Comparison of ENCODE assay signal across 1 cellular context in the genomic region with DNA sequence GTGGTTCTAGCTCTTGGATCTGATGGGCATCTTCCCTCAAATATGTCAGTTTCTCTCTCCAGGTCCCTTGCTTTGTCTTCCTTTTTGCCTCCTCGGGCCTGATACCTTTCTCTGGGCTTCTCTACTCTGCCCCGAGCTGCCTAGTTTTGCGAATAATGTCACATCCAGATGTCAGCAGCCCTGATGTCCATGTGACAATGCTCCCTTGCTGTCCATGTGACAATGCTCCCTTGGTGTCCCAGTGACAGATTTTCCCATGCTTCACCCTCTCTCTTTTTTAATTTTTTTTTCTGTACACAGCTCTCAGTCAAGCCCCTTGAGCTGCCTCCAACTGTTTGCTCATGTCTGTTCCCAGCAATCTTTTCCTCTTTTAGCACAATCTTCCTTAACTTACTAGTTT.
TF ChIP-seq lines count a peak whose summit lies in the region.

No MANE protein-coding gene starts in this region.

TF ChIP-seq in IMR-90, 13 proteins besides CTCF, POLR2A, EP300 and RAD21 (continued from another document):
- TF ChIP-seq, protein P1, sequence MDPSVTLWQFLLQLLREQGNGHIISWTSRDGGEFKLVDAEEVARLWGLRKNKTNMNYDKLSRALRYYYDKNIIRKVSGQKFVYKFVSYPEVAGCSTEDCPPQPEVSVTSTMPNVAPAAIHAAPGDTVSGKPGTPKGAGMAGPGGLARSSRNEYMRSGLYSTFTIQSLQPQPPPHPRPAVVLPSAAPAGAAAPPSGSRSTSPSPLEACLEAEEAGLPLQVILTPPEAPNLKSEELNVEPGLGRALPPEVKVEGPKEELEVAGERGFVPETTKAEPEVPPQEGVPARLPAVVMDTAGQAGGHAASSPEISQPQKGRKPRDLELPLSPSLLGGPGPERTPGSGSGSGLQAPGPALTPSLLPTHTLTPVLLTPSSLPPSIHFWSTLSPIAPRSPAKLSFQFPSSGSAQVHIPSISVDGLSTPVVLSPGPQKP (IDR thresholded peaks at IDR 0.05; ENCODE audit: borderline replicate concordance, low read depth, low read length) = no peak
- TF ChIP-seq RFX5 (IDR thresholded peaks at IDR 0.05; ENCODE audit: low read depth, low read length) = no peak
